17 cellular contexts compared by ENCODE assay signal in genomic region chr7:100066953-100067352, GRCh38.
"Had no signal": no experiment of that assay in that cellular context is flagged by ENCODE, and none has a peak within 500 bp of the region (broad histone marks: within the 10 kb centered on the region; RNA-seq: fewer than 3 reads in every experiment).

No MANE protein-coding gene starts in this region.

- H3K9me3 ChIP-seq: testis had no signal

- H3K4me1 ChIP-seq: foreskin keratinocyte, psoas muscle had no signal

- FAIRE-seq: bronchial epithelial cell, islet of Langerhans had no signal

- H3K4me3 ChIP-seq: left lung, psoas muscle, testis had no signal

- H3K27me3 ChIP-seq: foreskin keratinocyte, left lung, testis had no signal

- DNase-seq: activated CD4-positive, alpha-beta T cell treated with anti-CD3 and anti-CD28 coated beads for 1 hour; activated CD4-positive, alpha-beta T cell treated with anti-CD3 and anti-CD28 coated beads, Interleukin-2, amount 50 U/mL, for 48 hours; activated CD8-positive, alpha-beta memory T cell treated with anti-CD3 and anti-CD28 coated beads, Interleukin-2, amount 10 ng/mL, durations not matched to agents 7 days and 5 days; activated gamma-delta T cell treated with Interleukin-2 at 50 U/mL for 16 hours; activated naive CD8-positive, alpha-beta T cell treated with anti-CD3 and anti-CD28 coated beads, Interleukin-2, amount 10 ng/mL, durations not matched to agents 7 days and 5 days; activated T-cell treated with anti-CD3 and anti-CD28 coated beads, Interleukin-2, amount 50 U/mL, for 72 hours; aorta; foreskin keratinocyte; left lung; occipital lobe; psoas muscle; stimulated activated naive CD4-positive, alpha-beta T cell treated with Interleukin-2 at 50 U/mL for 16 hours; testis had no signal

- H3K27ac ChIP-seq: foreskin keratinocyte, left lung, psoas muscle, testis had no signal

- ATAC-seq: activated CD8-positive, alpha-beta memory T cell treated with anti-CD3 and anti-CD28 coated beads, Interleukin-2, amount 10 ng/mL, durations not matched to agents 7 days and 5 days; activated T-cell treated with anti-CD3 and anti-CD28 coated beads, Interleukin-2, amount 50 U/mL, for 72 hours; foreskin keratinocyte; left lung; natural killer cell treated with Interleukin-12 subunit alpha and Interleukin-12 subunit beta and Interleukin-15 and Interleukin-18, amount 100 ng/mL, for 72 hours; psoas muscle; sciatic nerve had no signal
